In genomic region chr7:68866721-68867120, GRCh38 we compare ENCODE assay signal across 6 cellular contexts.
DNase-seq lines count a peak whose midpoint lies in the region; TF ChIP-seq lines count a peak whose summit lies in the region.
"Not testable (repeated sequence)": the region's sequence is repeated elsewhere in the genome, so short reads cannot be mapped to it uniquely, and the experiment has no call there.

No MANE protein-coding gene starts in this region.

- H3K9me3 ChIP-seq in HUES6 (ENCODE audit: control insufficient read depth, insufficient read depth, low read depth, low read length); NT2/D1 (ENCODE audit: insufficient read depth, low read length); neural progenitor cell (ENCODE audit: low read depth): not testable (repeated sequence)
- peaks cover 48% of the 10 kb centered on the region for H3K9me3 ChIP-seq in endodermal cell (ENCODE audit: control insufficient read depth, low read length)

- not testable (repeated sequence) for H3K56ac ChIP-seq in mesendoderm (ENCODE audit: low read length)

- peak overlapping the region; percentile 92 for H3K27ac Mint-ChIP-seq in endodermal cell
- H3K27ac Mint-ChIP-seq in neural progenitor cell, result not testable (repeated sequence)

- H3K79me2 ChIP-seq in mesendoderm (ENCODE audit: control insufficient read depth, insufficient read depth, low read length); neural progenitor cell (ENCODE audit: low read depth): not testable (repeated sequence)

- not testable (repeated sequence) for H3K4me2 ChIP-seq in mesendoderm (ENCODE audit: low read length)
- H3K4me2 ChIP-seq in neural progenitor cell, result peak overlapping the region; percentile 17

- not testable (repeated sequence) for H4K5ac ChIP-seq in mesendoderm (ENCODE audit: low read length)

- H4K8ac ChIP-seq in mesendoderm (ENCODE audit: low read depth, low read length), result not testable (repeated sequence)

- not testable (repeated sequence) for H3K4ac ChIP-seq in mesendoderm (ENCODE audit: low read depth, low read length)

- H3K18ac ChIP-seq in mesendoderm (ENCODE audit: low read length), result peak overlapping the region; percentile 53

- not testable (repeated sequence) for H4K20me1 ChIP-seq in neural progenitor cell (ENCODE audit: low read depth)

- H3K4me3 Mint-ChIP-seq in endodermal cell, neural progenitor cell: not testable (repeated sequence)

- not testable (repeated sequence) for H3F3A ChIP-seq in neural progenitor cell (ENCODE audit: low read depth)

- not testable (repeated sequence) for H2BK15ac ChIP-seq in mesendoderm (replicated peaks; ENCODE audit: low read depth)

- not testable (repeated sequence) for H3K36me3 Mint-ChIP-seq in endodermal cell (ENCODE audit: low read depth); neural progenitor cell

- H3K9me3 Mint-ChIP-seq in endodermal cell, result peaks cover 45% of the 10 kb centered on the region
- H3K9me3 Mint-ChIP-seq in neural progenitor cell, result not testable (repeated sequence)

- H3K4me3 ChIP-seq in HUES6 (ENCODE audit: low read depth, low read length); NT2/D1 (ENCODE audit: insufficient read length, low read depth); mesendoderm (ENCODE audit: low read length); neural progenitor cell: not testable (repeated sequence)
- H3K4me3 ChIP-seq in endodermal cell (ENCODE audit: low read length), result peak overlapping the region; percentile 41

- not testable (repeated sequence) for TF ChIP-seq CTCF in endodermal cell (conservative IDR thresholded peaks at IDR 0.05); neural progenitor cell (IDR thresholded peaks at IDR 0.05)

- WGBS in endodermal cell (ENCODE audit: insufficient coverage in 1 of 2, insufficient read length in 1 of 2), 2 experiments, result 4% methylated on average over 3 of the region's 3 CpGs; no CpG with 5 or more reads in 1 of the 2 experiments
- WGBS in mesendoderm (ENCODE audit: extremely low coverage, insufficient coverage, low lambda C conversion rate), result no CpG with 5 or more reads among the region's 3 CpGs

- not testable (repeated sequence) for H2BK120ac ChIP-seq in mesendoderm (ENCODE audit: low read depth, low read length)

- not testable (repeated sequence) for H2AFZ ChIP-seq in neural progenitor cell (replicated peaks)

- not testable (repeated sequence) for H3K79me1 ChIP-seq in mesendoderm (ENCODE audit: low read length)

- peaks cover 21% of the 10 kb centered on the region for H3K4me1 Mint-ChIP-seq in endodermal cell
- not testable (repeated sequence) for H3K4me1 Mint-ChIP-seq in neural progenitor cell

- H3K27me3 ChIP-seq in HUES6 (ENCODE audit: control insufficient read depth, insufficient read depth, low read length); NT2/D1 (ENCODE audit: insufficient read depth, insufficient read length); endodermal cell (ENCODE audit: control insufficient read depth, insufficient read depth, low read length, poor library complexity, severe bottlenecking); mesendoderm (ENCODE audit: insufficient read depth, low read length, poor library complexity); neural progenitor cell: not testable (repeated sequence)

- H3K9ac ChIP-seq in HUES6 (ENCODE audit: low read length), result peak overlapping the region; percentile 52
- H3K9ac ChIP-seq in NT2/D1 (ENCODE audit: insufficient read length, low read depth); mesendoderm (ENCODE audit: low read length); neural progenitor cell: not testable (repeated sequence)
- H3K9ac ChIP-seq in endodermal cell (ENCODE audit: extremely low read depth, low read length, poor library complexity, severe bottlenecking), result peak overlapping the region; percentile 62

- not testable (repeated sequence) for H2AK5ac ChIP-seq in mesendoderm (ENCODE audit: low read length)

- not testable (repeated sequence) for H3K27me3 Mint-ChIP-seq in endodermal cell (ENCODE audit: insufficient read depth); neural progenitor cell (ENCODE audit: insufficient read depth, low read depth)

- not testable (repeated sequence) for H2BK5ac ChIP-seq in mesendoderm (ENCODE audit: low read length)

- H3K4me1 ChIP-seq in HUES6 (ENCODE audit: control insufficient read depth, insufficient read depth, low read length), result peaks cover 16% of the 10 kb centered on the region
- H3K4me1 ChIP-seq in NT2/D1 (ENCODE audit: insufficient read depth, insufficient read length); endodermal cell (ENCODE audit: control insufficient read depth, insufficient read depth, low read length); mesendoderm (ENCODE audit: control insufficient read depth, low read depth, low read length): not testable (repeated sequence)
- peaks cover 12% of the 10 kb centered on the region for H3K4me1 ChIP-seq in neural progenitor cell

- H3K36me3 ChIP-seq in HUES6 (ENCODE audit: control insufficient read depth, insufficient read depth, low read length); NT2/D1 (ENCODE audit: insufficient read depth, insufficient read length, low read length); endodermal cell (ENCODE audit: control insufficient read depth, insufficient read depth, low read length); mesendoderm (ENCODE audit: control insufficient read depth, insufficient read depth, low read length); neural progenitor cell: not testable (repeated sequence)

- H3K23ac ChIP-seq in mesendoderm (ENCODE audit: low read length), result not testable (repeated sequence)

- peak overlapping the region; percentile 72; the same call in 1 of the 2 replicates for H3K27ac ChIP-seq in HUES6 (ENCODE audit: low read depth, low read length)
- not testable (repeated sequence) for H3K27ac ChIP-seq in endodermal cell (ENCODE audit: low read depth, low read length); neural progenitor cell
- peak overlapping the region; percentile 84 for H3K27ac ChIP-seq in mesendoderm (ENCODE audit: low read depth, low read length)

- DNase-seq in ELF-1 (ENCODE audit: low read depth, low spot score), result peak; percentile 22
- DNase-seq in NT2/D1 (ENCODE audit: low read depth, low spot score), result peak; percentile 13
- not testable (repeated sequence) for DNase-seq in endodermal cell; neural progenitor cell (ENCODE audit: low spot score)
- peak; percentile 91 for DNase-seq in mesendoderm
